In genomic region chr19:48713041-48713863, GRCh38 we compare ENCODE assay signal across 6 cellular contexts. TPM values are rescaled to one million over a fixed set of nuclear protein-coding genes. Genes with fewer than 3 reads are reported as not detected.
DNase-seq lines count a peak whose midpoint lies in the region; ATAC-seq, FAIRE-seq and TF ChIP-seq lines count a peak whose summit lies in the region.

No MANE protein-coding gene starts in this region.

- H3K4me1 Mint-ChIP-seq in activated naive CD4-positive, alpha-beta T cell treated with anti-CD3 and anti-CD28 coated beads, Interleukin-2, amount 10 ng/mL, durations not matched to agents 7 days and 5 days = peaks cover 27% of the 10 kb centered on the region
- peaks cover 41% of the 10 kb centered on the region for H3K4me1 Mint-ChIP-seq in osteocyte (ENCODE audit: unreplicated experiment)

- H3K4me3 Mint-ChIP-seq in activated naive CD4-positive, alpha-beta T cell treated with anti-CD3 and anti-CD28 coated beads, Interleukin-2, amount 10 ng/mL, durations not matched to agents 7 days and 5 days = peak overlapping the region; percentile 78
- H3K4me3 Mint-ChIP-seq in osteocyte (ENCODE audit: unreplicated experiment) = peak overlapping the region; percentile 86

- H3K27ac Mint-ChIP-seq in activated naive CD4-positive, alpha-beta T cell treated with anti-CD3 and anti-CD28 coated beads, Interleukin-2, amount 10 ng/mL, durations not matched to agents 7 days and 5 days = peak overlapping the region; percentile 77
- peak overlapping the region; percentile 31 for H3K27ac Mint-ChIP-seq in osteocyte (ENCODE audit: unreplicated experiment)

- FAIRE-seq in GM12892 (lab: Jason Lieb, UNC) = no peak

- ATAC-seq in GM19455 (IDR thresholded peaks at IDR 0.05; ENCODE audit: unreplicated experiment) = no peak

- peaks cover 7% of the 10 kb centered on the region for H3K9me3 Mint-ChIP-seq in activated naive CD4-positive, alpha-beta T cell treated with anti-CD3 and anti-CD28 coated beads, Interleukin-2, amount 10 ng/mL, durations not matched to agents 7 days and 5 days
- H3K9me3 Mint-ChIP-seq in osteocyte (ENCODE audit: unreplicated experiment) = no peaks in the 10 kb centered on the region

- peaks cover 5% of the 10 kb centered on the region for H3K27me3 Mint-ChIP-seq in activated naive CD4-positive, alpha-beta T cell treated with anti-CD3 and anti-CD28 coated beads, Interleukin-2, amount 10 ng/mL, durations not matched to agents 7 days and 5 days
- H3K27me3 Mint-ChIP-seq in osteocyte (ENCODE audit: unreplicated experiment) = no peaks in the 10 kb centered on the region

- CTCF ChIA-PET in activated naive CD4-positive, alpha-beta T cell treated with anti-CD3 and anti-CD28 coated beads, Interleukin-2, amount 10 ng/mL, durations not matched to agents 7 days and 5 days (lab: Charles Lee) = interaction anchor here (1.8 to 1.9 kb wide), 3 partner anchors 25 to 39 kb away, joined by 4 to 6 read pairs (median 6); no protein-coding TSS in a partner anchor

- TF ChIP-seq CTCF in cardiac fibroblast (IDR thresholded peaks at IDR 0.05; ENCODE audit: low read depth, low read length) = peak; percentile 60
- TF ChIP-seq CTCF in osteocyte (IDR thresholded peaks at IDR 0.05) = peak; percentile 38

- peaks cover 8% of the 10 kb centered on the region for H3K36me3 Mint-ChIP-seq in activated naive CD4-positive, alpha-beta T cell treated with anti-CD3 and anti-CD28 coated beads, Interleukin-2, amount 10 ng/mL, durations not matched to agents 7 days and 5 days
- no peaks in the 10 kb centered on the region for H3K36me3 Mint-ChIP-seq in osteocyte (ENCODE audit: unreplicated experiment)

- DNase-seq in activated naive CD4-positive, alpha-beta T cell treated with anti-CD3 and anti-CD28 coated beads, Interleukin-2, amount 10 ng/mL, durations not matched to agents 7 days and 5 days = no peak
- no peak for DNase-seq in activated naive CD4-positive, alpha-beta T cell treated with anti-CD3 and anti-CD28 coated beads, Interleukin-2, amount 50 U/mL, for 16 hours
- peak in 1 of 2 donors; percentile 19 for DNase-seq in cardiac fibroblast (ENCODE audit: low read depth in 2 of 2)
- no peak for DNase-seq in osteocyte (ENCODE audit: extremely low spot score, unreplicated experiment)
- DNase-seq in GM12892 (ENCODE audit: insufficient read length) = no peak

- TF ChIP-seq POLR2A in GM12892 (IDR thresholded peaks at IDR 0.05; ENCODE audit: low read depth, low read length) = no peak

- peak overlapping the region; percentile 75 to 83 for H3K4me3 ChIP-seq in cardiac fibroblast (replicated peaks in 1 of 2; ENCODE audit: low read depth in 2 of 2, low read length in 2 of 2)

RNA-seq across cellular contexts. Expression of gene MAMSTR, which starts 6.3 kb away (rescaled TPM):
- total RNA-seq in osteocyte = 1.3 and 1.8 TPM in 2 replicates
- 0.55 TPM for polyA plus RNA-seq in GM12892 (2012; ENCODE audit: missing spikeins)

RNA-seq across cellular contexts. Expression of gene FUT2, which starts 17.5 kb away (rescaled TPM):
- total RNA-seq in osteocyte = not detected in 2 replicates
- polyA plus RNA-seq in GM12892 (2012; ENCODE audit: missing spikeins) = 0.32 TPM

RNA-seq across cellular contexts. Expression of gene RASIP1, which starts 27.2 kb away (rescaled TPM):
- 0.43 and 0.57 TPM in 2 replicates for total RNA-seq in osteocyte
- polyA plus RNA-seq in GM12892 (2012; ENCODE audit: missing spikeins) = not detected

RNA-seq across cellular contexts. Expression of gene IZUMO1, which starts 33.5 kb away (rescaled TPM):
- not detected in 2 replicates for total RNA-seq in osteocyte
- not detected for polyA plus RNA-seq in GM12892 (2012; ENCODE audit: missing spikeins)

RNA-seq across cellular contexts. Expression of gene FUT1, which starts 39.2 kb away (rescaled TPM):
- total RNA-seq in osteocyte = 0.11 TPM in 1 of 2 replicates, not detected in the other
- not detected for polyA plus RNA-seq in GM12892 (2012; ENCODE audit: missing spikeins)
